Comparison of ENCODE assay signal across 9 cellular contexts in genomic region chr3:119298565-119298941, GRCh38. TPM values are rescaled to one million over a fixed set of nuclear protein-coding genes. Genes with fewer than 3 reads are reported as not detected.
"Had no signal": no experiment of that assay in that cellular context is flagged by ENCODE, and none has a peak within 500 bp of the region (broad histone marks: within the 10 kb centered on the region; RNA-seq: fewer than 3 reads in every experiment).

No MANE protein-coding gene starts in this region.

- H3K27me3 ChIP-seq: body of pancreas, pancreas, suprapubic skin had no signal

- H3K9me3 ChIP-seq: body of pancreas, pancreas, suprapubic skin had no signal

- H3K27ac ChIP-seq: body of pancreas, pancreas, suprapubic skin had no signal

- H3K36me3 ChIP-seq: pancreas, suprapubic skin had no signal

- ATAC-seq: body of pancreas, pancreas, SK-N-SH treated with all-trans-retinoic acid at 6 μM for 48 hours had no signal

- H3K4me3 ChIP-seq: body of pancreas, pancreas, suprapubic skin had no signal

- DNase-seq: activated CD4-positive, CD25-positive, alpha-beta regulatory T cell; body of pancreas; erythroblast; hypothalamus; mammary epithelial cell; pancreas had no signal

RNA-seq across cellular contexts. Expression of gene ARHGAP31, which starts 4.4 kb away (rescaled TPM):
- polyA plus RNA-seq: neural cell had no signal
